Comparison of ENCODE assay signal across 20 cellular contexts in genomic region chr17:75009139-75009724, GRCh38. TPM values are rescaled to one million over a fixed set of nuclear protein-coding genes. Genes with fewer than 3 reads are reported as not detected.
DNase-seq lines count a peak whose midpoint lies in the region; ATAC-seq and TF ChIP-seq lines count a peak whose summit lies in the region.
"Had no signal": no experiment of that assay in that cellular context is flagged by ENCODE, and none has a peak within 500 bp of the region (broad histone marks: within the 10 kb centered on the region; RNA-seq: fewer than 3 reads in every experiment).

No MANE protein-coding gene starts in this region.

- CTCF ChIA-PET in HEK293 (lab: Yijun Ruan, JAX), result interaction anchor here (0.6 to 4.3 kb wide), 8 partner anchors 16 to 624 kb away, joined by 3 to 62 read pairs (median 3); partner anchors contain the start of genes ARMC7 and SMIM5

- H3K4me1 ChIP-seq in HEK293 (ENCODE audit: control insufficient read depth, insufficient read depth, low read length), result peaks cover 26% of the 10 kb centered on the region
- H3K4me1 ChIP-seq in colonic mucosa, result peaks cover 9% of the 10 kb centered on the region
- H3K4me1 ChIP-seq in trophoblast cell (ENCODE audit: control insufficient read depth in 1 of 2, insufficient read depth in 2 of 2, low read length in 2 of 2), result peaks cover 15 to 23% of the 10 kb centered on the region in 2 experiments

- ATAC-seq in GM21360 (IDR thresholded peaks at IDR 0.05; ENCODE audit: unreplicated experiment), result no peak
- no peak for ATAC-seq in GM21526 (IDR thresholded peaks at IDR 0.05; ENCODE audit: low FRiP score, unreplicated experiment)
- ATAC-seq: GM23338; Panc1; stimulated activated effector memory CD8-positive, alpha-beta T cell treated with anti-CD3 and anti-CD28 coated beads, Interleukin-12 subunit alpha, Interleukin-12 subunit beta, amount 100 ng/mL, for 72 hours had no signal

- no peak overlapping the region for H4K91ac ChIP-seq in trophoblast cell (ENCODE audit: low read depth, low read length)

- TF ChIP-seq CTCF in HEK293 (tag by site-specific recombination; IDR thresholded peaks at IDR 0.05), result no peak
- no peak for TF ChIP-seq CTCF in colonic mucosa (IDR thresholded peaks at IDR 0.05)

- H3K27ac ChIP-seq in HEK293 (ENCODE audit: extremely low read depth, low read depth, low read length), result peak overlapping the region; percentile 41; the same call in 1 of the 2 replicates
- no peak overlapping the region for H3K27ac ChIP-seq in colonic mucosa
- peak overlapping the region; percentile 35 for H3K27ac ChIP-seq in trophoblast cell (ENCODE audit: low read depth, low read length)
- H3K27ac ChIP-seq: epithelial cell of prostate had no signal

- H2BK120ac ChIP-seq in trophoblast cell (ENCODE audit: insufficient read depth, low read length, poor library complexity), result no peak overlapping the region

- no peak overlapping the region for H2AFZ ChIP-seq in trophoblast cell (ENCODE audit: insufficient read depth, low read length, poor library complexity)
- H2AFZ ChIP-seq: GM23338 had no signal

- H3K9ac ChIP-seq in colonic mucosa (ENCODE audit: low read depth in 2 of 2, low read length in 2 of 2), result peak overlapping the region in 1 of 2 donors; percentile 16
- no peak overlapping the region for H3K9ac ChIP-seq in trophoblast cell (ENCODE audit: low read length)

- H3K14ac ChIP-seq in trophoblast cell (ENCODE audit: low read length), result no peak overlapping the region

- peaks cover 5% of the 10 kb centered on the region for H3K79me2 ChIP-seq in trophoblast cell (ENCODE audit: control insufficient read depth, insufficient read depth, low read length, poor library complexity)

- intact Hi-C loops in colonic mucosa (cut with DNase I), result loop anchor here (5.0 kb wide), 1 partner anchor 47 kb away; no protein-coding TSS in a partner anchor

- no CpG with 5 or more reads among the region's 2 CpGs for WGBS in trophoblast cell (ENCODE audit: extremely low coverage, insufficient coverage, insufficient read length)

- H3K4me2 ChIP-seq in trophoblast cell (ENCODE audit: low read length), result peak overlapping the region; percentile 33
- H3K4me2 ChIP-seq: GM23338 had no signal

- H3K23ac ChIP-seq in trophoblast cell (ENCODE audit: low read length), result no peak overlapping the region

- H3K18ac ChIP-seq in trophoblast cell (ENCODE audit: low read length), result no peak overlapping the region

- H4K8ac ChIP-seq in trophoblast cell (ENCODE audit: low read depth, low read length), result no peak overlapping the region

- H2AK5ac ChIP-seq in trophoblast cell (ENCODE audit: low read length), result no peak overlapping the region

- no peak overlapping the region for H4K12ac ChIP-seq in trophoblast cell (ENCODE audit: low read depth, low read length)

- H3K36me3 ChIP-seq in HEK293 (ENCODE audit: control insufficient read depth in 2 of 2, insufficient read depth in 1 of 2, low read length in 2 of 2) (peaks cover 0 to 7% of the 10 kb centered on the region in 2 experiments; a peak in 1 of 3 replicates), colonic mucosa (no peaks in the 10 kb centered on the region), trophoblast cell (ENCODE audit: control insufficient read depth in 1 of 2, insufficient read depth in 2 of 2, low read length in 2 of 2) (peaks cover 5 to 7% of the 10 kb centered on the region in 2 experiments)

- H3K27me3 ChIP-seq in colonic mucosa, result no peaks in the 10 kb centered on the region
- no peaks in the 10 kb centered on the region for H3K27me3 ChIP-seq in trophoblast cell (ENCODE audit: insufficient read depth, low read length)
- H3K27me3 ChIP-seq: dorsolateral prefrontal cortex had no signal

- H3K4me3 ChIP-seq in HEK293 (ENCODE audit: low read depth, low read length), result no peak overlapping the region
- H3K4me3 ChIP-seq in colonic mucosa, result no peak overlapping the region
- H3K4me3 ChIP-seq in trophoblast cell (ENCODE audit: low read depth, low read length), result no peak overlapping the region
- H3K4me3 ChIP-seq: dorsolateral prefrontal cortex, GM23338, skin epidermis had no signal

- H3K9me3 ChIP-seq in HEK293 (ENCODE audit: control insufficient read depth, insufficient read depth, low read depth, low read length), result no peaks in the 10 kb centered on the region
- no peaks in the 10 kb centered on the region for H3K9me3 ChIP-seq in colonic mucosa
- no peaks in the 10 kb centered on the region for H3K9me3 ChIP-seq in trophoblast cell (ENCODE audit: insufficient read depth, low read depth, low read length)

- no peak overlapping the region for H2BK12ac ChIP-seq in trophoblast cell (ENCODE audit: low read length)

- H2BK5ac ChIP-seq in trophoblast cell (ENCODE audit: low read depth, low read length, poor library complexity), result no peak overlapping the region

- H3K4ac ChIP-seq in trophoblast cell (ENCODE audit: low read depth, low read length), result no peak overlapping the region

- POLR2A ChIA-PET in HEK293 (lab: Yijun Ruan, JAX), result interaction anchor here (0.6 to 1.6 kb wide), 4 partner anchors 19 to 23 kb away, joined by 3 to 9 read pairs (median 4); partner anchors contain the start of gene CDR2L

- H3K79me1 ChIP-seq in trophoblast cell (ENCODE audit: low read length), result peaks cover 12% of the 10 kb centered on the region

- DNase-seq in EH (ENCODE audit: low read depth) (peak; percentile 28), colonic mucosa (peak; percentile 45), trophoblast cell (peak in 1 of 2 donors; percentile 72), NOMO-1 treated with dmso at 0.1 percent for 144 hours (lab: John Stamatoyannopoulos, UW; ENCODE audit: unreplicated experiment) (no peak)
- DNase-seq: activated gamma-delta T cell; dorsolateral prefrontal cortex; GDM1; head of caudate nucleus; kidney glomerular epithelial cell; NCI-H2081 treated with DMSO at 0.1 percent for 48 hours; NCI-H446 treated with DMSO at 0.1 percent for 48 hours; stimulated activated CD4-positive, alpha-beta T cell treated with anti-CD3 and anti-CD28 coated beads, Interleukin-1b, Interleukin-23, amount 100 ng/mL, for 48 hours had no signal

TF ChIP-seq in HEK293, 187 proteins besides CTCF, POLR2A, EP300 and RAD21 (continues in another document):
- TF ChIP-seq ZFP41 (tag by site-specific recombination; IDR thresholded peaks at IDR 0.05; ENCODE audit: borderline replicate concordance), result no peak
- 0 out of 2 replicates have a peak, but pooled peaks have one; percentile 16 for TF ChIP-seq ZEB2 (tag by site-specific recombination; IDR thresholded peaks at IDR 0.05)
- peak; percentile 76 for TF ChIP-seq ZNF10 (tag by site-specific recombination; IDR thresholded peaks at IDR 0.05)
- TF ChIP-seq ZNF214 (tag by site-specific recombination; IDR thresholded peaks at IDR 0.05; ENCODE audit: borderline replicate concordance), result no peak
- TF ChIP-seq SCRT2 (tag by site-specific recombination; IDR thresholded peaks at IDR 0.05), result no peak
- peak; percentile 69; the same call in 1 of the 2 replicates for TF ChIP-seq ZNF561 (tag by site-specific recombination; IDR thresholded peaks at IDR 0.05; ENCODE audit: borderline replicate concordance)
- TF ChIP-seq ZNF404 (tag by site-specific recombination; IDR thresholded peaks at IDR 0.05), result no peak
- TF ChIP-seq, protein P1, sequence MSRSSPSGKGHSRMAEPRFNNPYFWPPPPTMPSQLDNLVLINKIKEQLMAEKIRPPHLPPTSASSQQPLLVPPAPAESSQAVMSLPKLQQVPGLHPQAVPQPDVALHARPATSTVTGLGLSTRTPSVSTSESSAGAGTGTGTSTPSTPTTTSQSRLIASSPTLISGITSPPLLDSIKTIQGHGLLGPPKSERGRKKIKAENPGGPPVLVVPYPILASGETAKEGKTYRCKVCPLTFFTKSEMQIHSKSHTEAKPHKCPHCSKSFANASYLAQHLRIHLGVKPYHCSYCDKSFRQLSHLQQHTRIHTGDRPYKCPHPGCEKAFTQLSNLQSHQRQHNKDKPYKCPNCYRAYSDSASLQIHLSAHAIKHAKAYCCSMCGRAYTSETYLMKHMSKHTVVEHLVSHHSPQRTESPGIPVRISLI (tag by site-specific recombination; IDR thresholded peaks at IDR 0.05), result no peak
- TF ChIP-seq REPIN1 (tag by site-specific recombination; IDR thresholded peaks at IDR 0.05; ENCODE audit: low read depth), result no peak

RNA-seq across cellular contexts. Expression of gene MRPL58, which starts 3.2 kb away (rescaled TPM):
- 10 to 100 TPM; 27.2 to 50.1 TPM for total RNA-seq in colonic mucosa
- polyA plus RNA-seq in trophoblast cell (2013), result 24.9 and 25.0 TPM in 2 replicates

RNA-seq across cellular contexts. Expression of gene CDR2L, which starts 21.8 kb away (rescaled TPM):
- 1 to 10 TPM; 3.7 to 4.1 TPM for total RNA-seq in colonic mucosa
- 12.8 and 13.2 TPM in 2 replicates for polyA plus RNA-seq in trophoblast cell (2013)

RNA-seq across cellular contexts. Expression of gene HID1, which starts 36.7 kb away (rescaled TPM):
- total RNA-seq in colonic mucosa, result 10 to 100 TPM; 47.8 to 54.8 TPM
- polyA plus RNA-seq in trophoblast cell (2013), result 22.3 and 23.4 TPM in 2 replicates

RNA-seq across cellular contexts. Expression of gene ATP5PD, which starts 37.5 kb away (rescaled TPM):
- 100 to 1,000 TPM; 302 to 371 TPM for total RNA-seq in colonic mucosa
- 250 and 260 TPM in 2 replicates for polyA plus RNA-seq in trophoblast cell (2013)

RNA-seq across cellular contexts. Expression of gene KCTD2, which starts 37.8 kb away (rescaled TPM):
- 10 to 100 TPM; 14.8 to 18.1 TPM for total RNA-seq in colonic mucosa
- polyA plus RNA-seq in trophoblast cell (2013), result 17.4 and 18.4 TPM in 2 replicates
